8 cellular contexts compared by ENCODE assay signal in the genomic region with DNA sequence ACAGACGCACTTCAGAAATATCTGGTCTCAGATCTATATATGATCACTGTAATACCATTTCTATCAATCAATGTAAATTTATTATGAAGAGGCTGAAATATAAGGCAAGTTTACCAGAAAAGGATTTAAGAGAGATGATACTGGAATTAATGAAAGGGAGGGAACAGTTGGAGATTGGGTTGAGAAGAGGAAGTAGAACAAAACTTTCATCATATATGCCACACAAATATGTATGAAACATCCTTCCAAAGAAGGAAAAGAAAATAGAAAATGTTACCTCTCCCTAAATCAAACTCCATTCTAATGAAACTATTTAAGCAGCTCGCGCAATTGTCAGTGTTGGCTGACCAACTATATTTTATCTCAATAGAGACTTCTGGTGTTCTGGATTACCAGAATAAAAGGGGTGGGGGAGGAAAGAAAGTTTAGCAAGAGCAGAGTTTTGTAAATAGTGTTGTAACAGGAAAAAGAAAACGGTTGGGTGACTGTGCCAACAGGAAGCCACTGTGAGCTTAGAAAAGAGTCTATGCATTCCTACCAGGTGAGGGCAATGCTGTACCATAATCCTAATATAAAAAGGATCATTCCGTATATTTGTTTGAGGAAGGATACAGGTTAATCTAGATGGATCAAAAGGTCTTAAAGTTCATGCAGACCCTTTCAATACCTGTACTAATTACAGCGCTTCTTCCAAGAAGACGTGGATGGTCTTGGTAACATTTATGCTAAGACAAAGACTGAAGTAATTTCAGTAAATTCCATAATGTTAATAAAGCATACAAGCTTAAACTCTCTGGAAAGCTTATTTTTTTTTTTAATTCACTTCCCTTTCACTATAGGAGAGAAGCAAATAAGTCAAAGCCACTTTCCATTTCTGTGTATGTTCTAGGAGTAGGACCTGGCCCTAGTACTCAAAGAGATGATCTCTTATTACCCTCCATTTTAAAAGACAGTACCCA. TPM values are rescaled to one million over a fixed set of nuclear protein-coding genes. Genes with fewer than 3 reads are reported as not detected.
DNase-seq lines count a peak whose midpoint lies in the region; ATAC-seq and TF ChIP-seq lines count a peak whose summit lies in the region.

No MANE protein-coding gene starts in this region.

- H3K4me3 Mint-ChIP-seq in T-helper 1 cell treated with Interleukin-12 subunit alpha and Interleukin-12 subunit beta and Interleukin-4 antibody, amounts not matched to agents 30 μg/mL and 1 μg/mL, for 36 hours, result no peak overlapping the region
- no peak overlapping the region for H3K4me3 Mint-ChIP-seq in neural progenitor cell

- no peak overlapping the region for H3K27ac ChIP-seq in neural progenitor cell

- DNase-seq in DMS 273 (lab: John Stamatoyannopoulos, UW; ENCODE audit: unreplicated experiment) (peak; percentile 40), DMS 273 treated with DMSO at 0.1 percent for 48 hours (lab: John Stamatoyannopoulos, UW) (no peak), LoVo (ENCODE audit: low spot score) (peak; percentile 82), fibroblast of gingiva (ENCODE audit: low read depth) (peak; percentile 79), neural progenitor cell (ENCODE audit: low spot score) (peak; percentile 35), 8988T (no peak)

- H3K36me3 ChIP-seq in neural progenitor cell, result peaks cover 27% of the 10 kb centered on the region

- H3K79me2 ChIP-seq in neural progenitor cell (ENCODE audit: low read depth), result no peaks in the 10 kb centered on the region

- ATAC-seq in HG03520 (IDR thresholded peaks at IDR 0.05; ENCODE audit: unreplicated experiment), result no peak

- H3K27me3 Mint-ChIP-seq in T-helper 1 cell treated with Interleukin-12 subunit alpha and Interleukin-12 subunit beta and Interleukin-4 antibody, amounts not matched to agents 30 μg/mL and 1 μg/mL, for 36 hours (ENCODE audit: low read depth), result no peaks in the 10 kb centered on the region
- peaks cover 2% of the 10 kb centered on the region for H3K27me3 Mint-ChIP-seq in neural progenitor cell (ENCODE audit: insufficient read depth, low read depth)

- peaks cover 16% of the 10 kb centered on the region for H3K4me1 Mint-ChIP-seq in T-helper 1 cell treated with Interleukin-12 subunit alpha and Interleukin-12 subunit beta and Interleukin-4 antibody, amounts not matched to agents 30 μg/mL and 1 μg/mL, for 36 hours (ENCODE audit: low read depth)
- no peaks in the 10 kb centered on the region for H3K4me1 Mint-ChIP-seq in neural progenitor cell

- H3K9me3 Mint-ChIP-seq in T-helper 1 cell treated with Interleukin-12 subunit alpha and Interleukin-12 subunit beta and Interleukin-4 antibody, amounts not matched to agents 30 μg/mL and 1 μg/mL, for 36 hours, result peaks cover 22% of the 10 kb centered on the region
- H3K9me3 Mint-ChIP-seq in neural progenitor cell, result peaks cover 18% of the 10 kb centered on the region

- H3K4me2 ChIP-seq in neural progenitor cell, result no peak overlapping the region

- H2AFZ ChIP-seq in neural progenitor cell (replicated peaks), result no peak overlapping the region

- peaks cover 48% of the 10 kb centered on the region for H3K36me3 Mint-ChIP-seq in T-helper 1 cell treated with Interleukin-12 subunit alpha and Interleukin-12 subunit beta and Interleukin-4 antibody, amounts not matched to agents 30 μg/mL and 1 μg/mL, for 36 hours (ENCODE audit: low read depth)
- peaks cover 20% of the 10 kb centered on the region for H3K36me3 Mint-ChIP-seq in neural progenitor cell

- H3K27me3 ChIP-seq in neural progenitor cell, result no peaks in the 10 kb centered on the region

- no peaks in the 10 kb centered on the region for H4K20me1 ChIP-seq in neural progenitor cell (ENCODE audit: low read depth)

- TF ChIP-seq CTCF in neural progenitor cell (IDR thresholded peaks at IDR 0.05), result peak; percentile 69

- peak overlapping the region; percentile 57 for H3K27ac Mint-ChIP-seq in T-helper 1 cell treated with Interleukin-12 subunit alpha and Interleukin-12 subunit beta and Interleukin-4 antibody, amounts not matched to agents 30 μg/mL and 1 μg/mL, for 36 hours
- no peak overlapping the region for H3K27ac Mint-ChIP-seq in neural progenitor cell

- H3K4me3 ChIP-seq in neural progenitor cell, result no peak overlapping the region

- peaks cover 21% of the 10 kb centered on the region for H3K9me3 ChIP-seq in neural progenitor cell (ENCODE audit: low read depth)

- H3K4me1 ChIP-seq in neural progenitor cell, result no peaks in the 10 kb centered on the region

- no peaks in the 10 kb centered on the region for H3F3A ChIP-seq in neural progenitor cell (ENCODE audit: low read depth)

- no peak overlapping the region for H3K9ac ChIP-seq in neural progenitor cell

RNA-seq across cellular contexts. Expression of a gene that starts 14.5 kb away (rescaled TPM):
- 6.0 and 19.9 TPM in 2 replicates for total RNA-seq in neural progenitor cell (ENCODE audit: low replicate concordance)

RNA-seq across cellular contexts. Expression of a gene that starts 24.7 kb away (rescaled TPM):
- total RNA-seq in neural progenitor cell (ENCODE audit: low replicate concordance), result 63.7 and 67.4 TPM in 2 replicates

RNA-seq across cellular contexts. Expression of a gene that starts 43.9 kb away (rescaled TPM):
- 0.37 and 3.0 TPM in 2 replicates for total RNA-seq in neural progenitor cell (ENCODE audit: low replicate concordance)

Comparison
In these comparisons a context has a peak if more than half of its experiments do, and no peak if none do; other contexts are left out.
1. DNase-seq: peak in DMS 273 (single experiment), LoVo (single experiment), fibroblast of gingiva (single experiment) and neural progenitor cell (single experiment); none in DMS 273 treated with DMSO at 0.1 percent for 48 hours (single experiment) and 8988T (single experiment).